ENCODE assay signal across 7 cellular contexts in genomic region chr1:183543619-183544204, GRCh38. TPM values are rescaled to one million over a fixed set of nuclear protein-coding genes. Genes with fewer than 3 reads are reported as not detected.
DNase-seq lines count a peak whose midpoint lies in the region; ATAC-seq and TF ChIP-seq lines count a peak whose summit lies in the region.

No MANE protein-coding gene starts in this region.

- WGBS in hepatocyte (ENCODE audit: low lambda C conversion rate, missing lambda C conversion rate), result 48% methylated on average over 2 of the region's 2 CpGs
- 24 to 29% methylated on average over 2 of the region's 2 CpGs for WGBS in aorta, 2 donors

- H3K9me2 ChIP-seq in DOHH2 (replicated peaks; ENCODE audit: control insufficient read depth, low read length), result no peaks in the 10 kb centered on the region
- no peaks in the 10 kb centered on the region for H3K9me2 ChIP-seq in hepatocyte (replicated peaks; ENCODE audit: insufficient read depth)

- intact Hi-C loops in aorta (cut with DNase I), result loop anchor here in 1 of 2 donors (5.0 kb wide), 1 partner anchor 71 kb away; the partner anchor contains the start of gene SMG7

- H3K27me3 ChIP-seq in DOHH2 (ENCODE audit: control insufficient read depth, low read length), result no peaks in the 10 kb centered on the region
- H3K27me3 ChIP-seq in adipocyte (replicated peaks; ENCODE audit: control insufficient read depth, insufficient read depth, low read length), result no peaks in the 10 kb centered on the region
- no peaks in the 10 kb centered on the region for H3K27me3 ChIP-seq in hepatocyte
- H3K27me3 ChIP-seq in aorta (ENCODE audit: control insufficient read depth in 1 of 2, insufficient read depth in 2 of 2, low read length in 1 of 2), result no peaks in the 10 kb centered on the region

- peaks cover 90% of the 10 kb centered on the region for H3K36me3 ChIP-seq in DOHH2 (ENCODE audit: control insufficient read depth, low read length)
- peaks cover 88% of the 10 kb centered on the region for H3K36me3 ChIP-seq in adipocyte (ENCODE audit: control insufficient read depth, insufficient read depth, low read length, severe bottlenecking)
- no peaks in the 10 kb centered on the region for H3K36me3 ChIP-seq in hepatocyte (replicated peaks; ENCODE audit: insufficient read depth, low read depth)
- peaks cover 2 to 3% of the 10 kb centered on the region in 2 donors for H3K36me3 ChIP-seq in aorta (ENCODE audit: control insufficient read depth in 1 of 2, insufficient read depth in 2 of 2, low read length in 1 of 2)

- H3K79me2 ChIP-seq in DOHH2 (ENCODE audit: control insufficient read depth, low read length) (no peaks in the 10 kb centered on the region), hepatocyte (peaks cover 2% of the 10 kb centered on the region)

- H3K27ac ChIP-seq in DOHH2 (ENCODE audit: low read depth, low read length), result no peak overlapping the region
- peak overlapping the region; percentile 78 for H3K27ac ChIP-seq in hepatocyte
- H3K27ac ChIP-seq in aorta (ENCODE audit: low read depth in 1 of 2, low read length in 2 of 2), result no peak overlapping the region

- peaks cover 10% of the 10 kb centered on the region; the same call in 1 of the 2 replicates for H3F3A ChIP-seq in DOHH2 (ENCODE audit: control insufficient read depth, insufficient read depth)

- DNase-seq in NCI-H2171 (lab: John Stamatoyannopoulos, UW) (peak; percentile 62), adipocyte (ENCODE audit: low read depth) (peak; percentile 87), hepatocyte (ENCODE audit: low spot score) (peak; percentile 74), smooth muscle cell of the brain vasculature (ENCODE audit: low read depth, low spot score) (peak; percentile 39), aorta (no peak)

- ATAC-seq in GM21786 (IDR thresholded peaks at IDR 0.05; ENCODE audit: unreplicated experiment), result peak; percentile 69
- no peak for ATAC-seq in aorta (ENCODE audit: low FRiP score)

- no peaks in the 10 kb centered on the region for H4K20me1 ChIP-seq in DOHH2 (ENCODE audit: control insufficient read depth, insufficient read depth, low read depth, low read length)
- H4K20me1 ChIP-seq in hepatocyte (ENCODE audit: insufficient read depth, poor library complexity, severe bottlenecking), result no peaks in the 10 kb centered on the region

- H3K4me2 ChIP-seq in DOHH2 (ENCODE audit: low read length), result no peak overlapping the region
- H3K4me2 ChIP-seq in hepatocyte, result no peak overlapping the region

- H3K9ac ChIP-seq in adipocyte (ENCODE audit: low read length), result peak overlapping the region; percentile 54

- peak; percentile 70 for TF ChIP-seq CTCF in DOHH2 (IDR thresholded peaks at IDR 0.05; ENCODE audit: low read depth, low read length, poor library complexity, severe bottlenecking)
- peak; percentile 70 for TF ChIP-seq CTCF in hepatocyte (IDR thresholded peaks at IDR 0.05; ENCODE audit: poor library complexity)

- H2AFZ ChIP-seq in hepatocyte, result no peak overlapping the region

- H3K9me3 ChIP-seq in DOHH2 (ENCODE audit: control insufficient read depth, insufficient read depth, low read length) (no peaks in the 10 kb centered on the region), adipocyte (ENCODE audit: control insufficient read depth, low read length) (no peaks in the 10 kb centered on the region), hepatocyte (ENCODE audit: low read depth) (no peaks in the 10 kb centered on the region), aorta (ENCODE audit: control insufficient read depth, low read length) (no peaks in the 10 kb centered on the region)

- H3K4me3 ChIP-seq in DOHH2 (ENCODE audit: low read length) (no peak overlapping the region), adipocyte (ENCODE audit: low read length) (no peak overlapping the region), hepatocyte (no peak overlapping the region), aorta (ENCODE audit: low read length in 2 of 2) (no peak overlapping the region)

- H3K4me1 ChIP-seq in DOHH2 (ENCODE audit: control insufficient read depth, low read length), result peaks cover 35% of the 10 kb centered on the region
- H3K4me1 ChIP-seq in adipocyte (ENCODE audit: control insufficient read depth, insufficient read depth, low read length), result no peaks in the 10 kb centered on the region
- peaks cover 5% of the 10 kb centered on the region for H3K4me1 ChIP-seq in hepatocyte (ENCODE audit: insufficient read depth)
- no peaks in the 10 kb centered on the region for H3K4me1 ChIP-seq in aorta (ENCODE audit: control insufficient read depth in 1 of 2, insufficient read depth in 2 of 2, low read length in 2 of 2)

RNA-seq across cellular contexts. Expression of gene NCF2, which starts 46.5 kb away (rescaled TPM):
- total RNA-seq in hepatocyte (2.4 and 13.7 TPM in 2 replicates), aorta (10 to 100 TPM; 17.0 to 28.0 TPM)
- polyA plus RNA-seq in hepatocyte (0.52 and 3.1 TPM in 2 replicates), aorta (10 to 100 TPM in 1 of 2 donors, 1 to 10 TPM in 1; 2.2 to 19.8 TPM)

Comparison
In these comparisons a context has a peak if more than half of its experiments do, and no peak if none do; other contexts are left out.
1. DNase-seq: peak in NCI-H2171 (single experiment), adipocyte (single experiment), hepatocyte (single experiment) and smooth muscle cell of the brain vasculature (single experiment); none in aorta (0 of 2).